In genomic region chr11:10314199-10315072, GRCh38 we compare ENCODE assay signal across 9 cellular contexts. TPM values are rescaled to one million over a fixed set of nuclear protein-coding genes. Genes with fewer than 3 reads are reported as not detected.
DNase-seq lines count a peak whose midpoint lies in the region; ATAC-seq and TF ChIP-seq lines count a peak whose summit lies in the region.
"Had no signal": no experiment of that assay in that cellular context is flagged by ENCODE, and none has a peak within 500 bp of the region (broad histone marks: within the 10 kb centered on the region; RNA-seq: fewer than 3 reads in every experiment).

No MANE protein-coding gene starts in this region.

- H3K9ac ChIP-seq in mesenchymal stem cell (ENCODE audit: low read length), result no peak overlapping the region

- H3K4me2 ChIP-seq in GM23338, result no peak overlapping the region
- H3K4me2 ChIP-seq in mesenchymal stem cell (ENCODE audit: low read length, poor library complexity, severe bottlenecking), result no peak overlapping the region

- TF ChIP-seq CTCF in GM23338 (conservative IDR thresholded peaks at IDR 0.05; ENCODE audit: low read depth in 2 of 2) (no peak), esophagus muscularis mucosa (IDR thresholded peaks at IDR 0.05) (no peak)

- H3K4me1 Mint-ChIP-seq in activated T-cell treated with anti-CD3 and anti-CD28 coated beads, Interleukin-2, amount 50 U/mL, for 4 hours (ENCODE audit: low read depth), result no peaks in the 10 kb centered on the region
- H3K4me1 Mint-ChIP-seq in activated T-cell treated with anti-CD3 and anti-CD28 coated beads, Interleukin-2, amount 50 U/mL, for 24 hours (ENCODE audit: low read depth), result peaks cover 11% of the 10 kb centered on the region
- H3K4me1 Mint-ChIP-seq in GM23338, result peaks cover 35% of the 10 kb centered on the region

- H2BK12ac ChIP-seq in mesenchymal stem cell (ENCODE audit: low read length in 2 of 2), result no peak overlapping the region

- DNase-seq in activated T-cell treated with anti-CD3 and anti-CD28 coated beads, Interleukin-2, amount 50 U/mL, for 4 hours, result no peak
- DNase-seq in activated T-cell treated with anti-CD3 and anti-CD28 coated beads, Interleukin-2, amount 50 U/mL, for 24 hours, result no peak
- DNase-seq in GM23338 (ENCODE audit: low spot score) (peak; percentile 70), MG63 (peak; percentile 31), amniotic epithelial cell (ENCODE audit: low read depth) (peak; percentile 78), mesenchymal stem cell (peak; percentile 78), GOT3 (lab: John Stamatoyannopoulos, UW) (no peak), esophagus muscularis mucosa (ENCODE audit: extremely low spot score) (no peak)

- no peak overlapping the region for H2AFZ ChIP-seq in GM23338
- no peak overlapping the region for H2AFZ ChIP-seq in mesenchymal stem cell (ENCODE audit: low read depth, low read length)

- H3K27me3 ChIP-seq in GM23338 (ENCODE audit: insufficient read depth), result no peaks in the 10 kb centered on the region
- H3K27me3 ChIP-seq in MG63, result no peaks in the 10 kb centered on the region
- no peaks in the 10 kb centered on the region for H3K27me3 ChIP-seq in mesenchymal stem cell (ENCODE audit: control insufficient read depth in 1 of 2, insufficient read depth in 1 of 2, low read length in 2 of 2)
- no peaks in the 10 kb centered on the region for H3K27me3 ChIP-seq in esophagus muscularis mucosa

- ATAC-seq in activated T-cell treated with anti-CD3 and anti-CD28 coated beads, Interleukin-2, amount 50 U/mL, for 4 hours, result peak; percentile 81 to 86
- peak; percentile 65 for ATAC-seq in GM23338

- H3K36me3 Mint-ChIP-seq in activated T-cell treated with anti-CD3 and anti-CD28 coated beads, Interleukin-2, amount 50 U/mL, for 4 hours (ENCODE audit: insufficient read depth), result no peaks in the 10 kb centered on the region
- H3K36me3 Mint-ChIP-seq in activated T-cell treated with anti-CD3 and anti-CD28 coated beads, Interleukin-2, amount 50 U/mL, for 24 hours (ENCODE audit: low read depth), result no peaks in the 10 kb centered on the region
- peaks cover 12% of the 10 kb centered on the region; the same call in 2 of the 3 replicates for H3K36me3 Mint-ChIP-seq in GM23338 (ENCODE audit: low read depth)

- no peaks in the 10 kb centered on the region for H3K79me2 ChIP-seq in GM23338 (replicated peaks; ENCODE audit: insufficient read depth)

- H4K8ac ChIP-seq in mesenchymal stem cell (ENCODE audit: low read length), result no peak overlapping the region

- intact Hi-C loops in esophagus muscularis mucosa (cut with DNase I), result no loop called here

- H2BK5ac ChIP-seq in mesenchymal stem cell (ENCODE audit: low read depth, low read length, poor library complexity, severe bottlenecking), result no peak overlapping the region

- no peak overlapping the region for H2BK15ac ChIP-seq in mesenchymal stem cell (ENCODE audit: low read depth, poor library complexity, severe bottlenecking)

- WGBS in mesenchymal stem cell, result 74% methylated on average over 4 of the region's 8 CpGs
- 56% methylated on average over 8 of the region's 8 CpGs for WGBS in esophagus muscularis mucosa

- H3K18ac ChIP-seq in mesenchymal stem cell (ENCODE audit: low read depth in 1 of 2, low read length in 2 of 2), result no peak overlapping the region

- no peaks in the 10 kb centered on the region for H3K9me2 ChIP-seq in GM23338 (ENCODE audit: insufficient read depth)

- H3K9me3 ChIP-seq in MG63 (no peaks in the 10 kb centered on the region), mesenchymal stem cell (ENCODE audit: control insufficient read depth, low read length) (no peaks in the 10 kb centered on the region), esophagus muscularis mucosa (no peaks in the 10 kb centered on the region)

- no peak overlapping the region for H4K91ac ChIP-seq in mesenchymal stem cell (ENCODE audit: low read length)

- no peaks in the 10 kb centered on the region for H3F3A ChIP-seq in GM23338 (replicated peaks; ENCODE audit: low read depth)

- no peak overlapping the region for H3K4ac ChIP-seq in mesenchymal stem cell (ENCODE audit: low read depth in 1 of 2, low read length in 2 of 2)

- H2AK5ac ChIP-seq in mesenchymal stem cell (ENCODE audit: low read length, severe bottlenecking), result no peak overlapping the region

- H3K79me1 ChIP-seq in mesenchymal stem cell (replicated peaks; ENCODE audit: low read length, poor library complexity, severe bottlenecking), result no peaks in the 10 kb centered on the region

- H3K36me3 ChIP-seq in GM23338 (ENCODE audit: insufficient read depth) (no peaks in the 10 kb centered on the region), MG63 (no peaks in the 10 kb centered on the region), mesenchymal stem cell (ENCODE audit: control insufficient read depth in 1 of 2, insufficient read depth in 2 of 2, low read depth in 1 of 2, low read length in 2 of 2) (no peaks in the 10 kb centered on the region), esophagus muscularis mucosa (no peaks in the 10 kb centered on the region)

- H3K14ac ChIP-seq in mesenchymal stem cell (ENCODE audit: low read length in 2 of 2), result no peak overlapping the region

- no peak for TF ChIP-seq POLR2A in esophagus muscularis mucosa (IDR thresholded peaks at IDR 0.05; ENCODE audit: low read depth)

- H3K4me1 ChIP-seq in GM23338 (ENCODE audit: insufficient read depth) (peaks cover 21% of the 10 kb centered on the region), mesenchymal stem cell (ENCODE audit: control insufficient read depth, insufficient read depth, low read depth, low read length) (peaks cover 4% of the 10 kb centered on the region), esophagus muscularis mucosa (peaks cover 23 to 47% (median 32%) of the 10 kb centered on the region in 4 donors)

- no peak overlapping the region for H3K4me3 Mint-ChIP-seq in activated T-cell treated with anti-CD3 and anti-CD28 coated beads, Interleukin-2, amount 50 U/mL, for 4 hours
- no peak overlapping the region for H3K4me3 Mint-ChIP-seq in activated T-cell treated with anti-CD3 and anti-CD28 coated beads, Interleukin-2, amount 50 U/mL, for 24 hours
- no peak overlapping the region for H3K4me3 Mint-ChIP-seq in GM23338

- no peak for TF ChIP-seq EP300 in esophagus muscularis mucosa (IDR thresholded peaks at IDR 0.05)

- no peak overlapping the region for H3K27ac Mint-ChIP-seq in activated T-cell treated with anti-CD3 and anti-CD28 coated beads, Interleukin-2, amount 50 U/mL, for 24 hours
- no peak overlapping the region for H3K27ac Mint-ChIP-seq in GM23338

- H4K20me1 ChIP-seq in GM23338 (replicated peaks; ENCODE audit: insufficient read depth), result no peaks in the 10 kb centered on the region

- peaks cover 21% of the 10 kb centered on the region for H3K27me3 Mint-ChIP-seq in activated T-cell treated with anti-CD3 and anti-CD28 coated beads, Interleukin-2, amount 50 U/mL, for 4 hours (ENCODE audit: low read depth)
- H3K27me3 Mint-ChIP-seq in activated T-cell treated with anti-CD3 and anti-CD28 coated beads, Interleukin-2, amount 50 U/mL, for 24 hours, result peaks cover 37% of the 10 kb centered on the region
- H3K27me3 Mint-ChIP-seq in GM23338 (ENCODE audit: insufficient read depth, low read depth, poor library complexity), result peaks cover 5% of the 10 kb centered on the region

- H3K27ac ChIP-seq in GM23338 (ENCODE audit: low read depth), result 0 out of 2 replicates have a peak overlapping the region, but pooled peaks have one; percentile 14
- no peak overlapping the region for H3K27ac ChIP-seq in mesenchymal stem cell (ENCODE audit: low read length, poor library complexity, severe bottlenecking)
- H3K27ac ChIP-seq in esophagus muscularis mucosa (replicated peaks in 1 of 4), result no peak overlapping the region
- H3K27ac ChIP-seq: skin epidermis had no signal

- no peak overlapping the region for H3K23ac ChIP-seq in mesenchymal stem cell (ENCODE audit: low read length in 2 of 2)

- no peak overlapping the region for H2BK120ac ChIP-seq in mesenchymal stem cell (ENCODE audit: low read depth, low read length)

- no peak overlapping the region for H3K4me3 ChIP-seq in GM23338
- H3K4me3 ChIP-seq in MG63, result no peak overlapping the region
- no peak overlapping the region for H3K4me3 ChIP-seq in mesenchymal stem cell (ENCODE audit: insufficient read depth in 1 of 2, low read depth in 1 of 2, low read length in 2 of 2)
- H3K4me3 ChIP-seq in esophagus muscularis mucosa, result no peak overlapping the region
- H3K4me3 ChIP-seq: skin epidermis had no signal

- H3K9me3 Mint-ChIP-seq in activated T-cell treated with anti-CD3 and anti-CD28 coated beads, Interleukin-2, amount 50 U/mL, for 4 hours, result no peaks in the 10 kb centered on the region
- H3K9me3 Mint-ChIP-seq in activated T-cell treated with anti-CD3 and anti-CD28 coated beads, Interleukin-2, amount 50 U/mL, for 24 hours, result no peaks in the 10 kb centered on the region
- peaks cover 12% of the 10 kb centered on the region; the same call in 2 of the 3 replicates for H3K9me3 Mint-ChIP-seq in GM23338

TF ChIP-seq in GM23338, 12 proteins besides CTCF, POLR2A, EP300 and RAD21:
- peak; percentile 51; the same call in 1 of the 2 replicates for TF ChIP-seq CREB1 (CRISPR knock-in tag; IDR thresholded peaks at IDR 0.05; ENCODE audit: low read depth)
- no peak for TF ChIP-seq ZNF114 (CRISPR knock-in tag; IDR thresholded peaks at IDR 0.05)

RNA-seq across cellular contexts. Expression of gene ADM, which starts 9.6 kb away (rescaled TPM):
- total RNA-seq in activated T-cell treated with anti-CD3 and anti-CD28 coated beads, Interleukin-2, amount 50 U/mL, for 4 hours, result under 1 TPM in 2 of 3 donors, not detected in 1; 0.43 TPM
- 73.4 and 75.8 TPM in 2 replicates for total RNA-seq in GM23338 (2014; rRNA removed; shearing (Covaris generic))
- polyA plus RNA-seq in GM23338 (2016; fragmentation: Nextera tagmentation; extraction: Ambion mirVana), result 84.5 and 95.9 TPM in 2 replicates
- 95.6 and 135 TPM in 2 replicates for total RNA-seq in MG63 (2014; rRNA removed; shearing (Covaris generic); ENCODE audit: low replicate concordance)
- 90.3 TPM for polyA plus RNA-seq in mesenchymal stem cell (2013, experiment 1 of 2)
- polyA plus RNA-seq in mesenchymal stem cell (2013, experiment 2 of 2), result 87.3 TPM
- total RNA-seq in esophagus muscularis mucosa, result 100 to 1,000 TPM in 2 of 4 donors, 10 to 100 TPM in 2; 57.3 to 152 (median 105) TPM

RNA-seq across cellular contexts. Expression of gene SBF2, which starts 20.4 kb away (rescaled TPM):
- 1 to 10 TPM; 3.0 to 6.9 (median 3.5) TPM for total RNA-seq in activated T-cell treated with anti-CD3 and anti-CD28 coated beads, Interleukin-2, amount 50 U/mL, for 4 hours
- 49.1 and 53.5 TPM in 2 replicates for total RNA-seq in GM23338 (2014; rRNA removed; shearing (Covaris generic))
- 20.2 and 25.6 TPM in 2 replicates for polyA plus RNA-seq in GM23338 (2016; fragmentation: Nextera tagmentation; extraction: Ambion mirVana)
- total RNA-seq in MG63 (2014; rRNA removed; shearing (Covaris generic); ENCODE audit: low replicate concordance), result 16.7 and 23.2 TPM in 2 replicates
- polyA plus RNA-seq in mesenchymal stem cell (2013, experiment 1 of 2), result 21.0 TPM
- polyA plus RNA-seq in mesenchymal stem cell (2013, experiment 2 of 2), result 20.2 TPM
- 10 to 100 TPM; 44.6 to 59.4 (median 53.4) TPM for total RNA-seq in esophagus muscularis mucosa

Comparison
In these comparisons a context has a peak if more than half of its experiments do, and no peak if none do; other contexts are left out.
1. DNase-seq: peak in GM23338 (single experiment), MG63 (single experiment), amniotic epithelial cell (single experiment) and mesenchymal stem cell (single experiment); none in activated T-cell treated with anti-CD3 and anti-CD28 coated beads, Interleukin-2, amount 50 U/mL, for 4 hours (single experiment), activated T-cell treated with anti-CD3 and anti-CD28 coated beads, Interleukin-2, amount 50 U/mL, for 24 hours (single experiment), GOT3 (single experiment) and esophagus muscularis mucosa (single experiment).
2. RNA of gene ADM, which starts 9.6 kb away (total RNA-seq): 95.6 to 135 TPM in MG63, 57.3 to 152 TPM in esophagus muscularis mucosa and 73.4 to 75.8 TPM in GM23338; 0.43 TPM in activated T-cell treated with anti-CD3 and anti-CD28 coated beads, Interleukin-2, amount 50 U/mL, for 4 hours; every median in the first group is over 10 times any median in the second.